ENCODE assay signal across 8 cellular contexts in genomic region chr13:99655351-99656091, GRCh38. TPM values are rescaled to one million over a fixed set of nuclear protein-coding genes. Genes with fewer than 3 reads are reported as not detected.
DNase-seq lines count a peak whose midpoint lies in the region; ATAC-seq and TF ChIP-seq lines count a peak whose summit lies in the region.

No MANE protein-coding gene starts in this region.

- no peaks in the 10 kb centered on the region for H3K79me2 ChIP-seq in SK-N-SH (ENCODE audit: insufficient read depth)

- ATAC-seq in SK-N-SH treated with all-trans-retinoic acid at 6 μM for 48 hours (no peak), GM18867 (IDR thresholded peaks at IDR 0.05; ENCODE audit: unreplicated experiment) (no peak)
- peak; percentile 45 to 50 for ATAC-seq in stimulated activated naive B cell treated with anti-CD40 and anti-IgM and Interleukin-4, amounts not matched to agents 10 μg/mL and 1 μg/mL and 100 μg/mL, for 72 hours (replicated peaks)

- H3K27ac Mint-ChIP-seq in stimulated activated naive B cell treated with anti-CD40 and anti-IgM and Interleukin-4, amounts not matched to agents 10 μg/mL and 1 μg/mL and 100 μg/mL, for 72 hours = peak overlapping the region; percentile 47

- no peak for TF ChIP-seq POLR2A in lower leg skin (IDR thresholded peaks at IDR 0.05)

- no peak overlapping the region; a peak in 1 of 4 replicates for H3K4me3 ChIP-seq in SK-N-SH (ENCODE audit: low read depth in 2 of 2, low read length in 1 of 2)
- no peak overlapping the region for H3K4me3 ChIP-seq in fibroblast of the aortic adventitia (ENCODE audit: low read depth, low read length)
- H3K4me3 ChIP-seq in lower leg skin (ENCODE audit: low read depth, poor library complexity, severe bottlenecking) = no peak overlapping the region

- peaks cover 0 to 12% of the 10 kb centered on the region in 2 donors for H3K27me3 Mint-ChIP-seq in stimulated activated naive B cell treated with anti-CD40 and anti-IgM and Interleukin-4, amounts not matched to agents 10 μg/mL and 1 μg/mL and 100 μg/mL, for 72 hours

- peaks cover 0 to 5% of the 10 kb centered on the region in 2 experiments; a peak in 3 of 4 replicates for H3K4me1 ChIP-seq in SK-N-SH (ENCODE audit: control insufficient read depth in 1 of 2, insufficient read depth in 2 of 2, low read depth in 1 of 2, low read length in 1 of 2)

- H3K27me3 ChIP-seq in SK-N-SH (ENCODE audit: insufficient read depth) = no peaks in the 10 kb centered on the region

- TF ChIP-seq EP300 in SK-N-SH (IDR thresholded peaks at IDR 0.05; ENCODE audit: borderline replicate concordance in 1 of 2, low read depth in 1 of 2, low read length in 1 of 2) = no peak

- H3K4me1 Mint-ChIP-seq in stimulated activated naive B cell treated with anti-CD40 and anti-IgM and Interleukin-4, amounts not matched to agents 10 μg/mL and 1 μg/mL and 100 μg/mL, for 72 hours = peaks cover 12 to 25% of the 10 kb centered on the region in 2 donors

- POLR2A ChIA-PET in SK-N-SH (lab: Yijun Ruan, JAX) = no interaction called here

- intact Hi-C loops in lower leg skin (cut with DNase I; ENCODE audit: low total_unique reads) = loop anchor here (10.0 kb wide), 1 partner anchor 859 kb away; no protein-coding TSS in a partner anchor

- H4K20me1 ChIP-seq in SK-N-SH (ENCODE audit: insufficient read depth) = no peaks in the 10 kb centered on the region

- DNase-seq in SK-N-SH (no peak), fibroblast of the aortic adventitia (ENCODE audit: low read depth) (peak; percentile 6), NCI-H187 treated with DMSO at 0.1 percent for 48 hours (lab: John Stamatoyannopoulos, UW) (no peak), lower leg skin (ENCODE audit: low spot score in 2 of 2) (no peak)
- peak; percentile 69 for DNase-seq in activated CD4-positive, alpha-beta T cell treated with anti-CD3 and anti-CD28 coated beads for 48 hours
- DNase-seq in stimulated activated naive B cell treated with anti-CD40 and anti-IgM and Interleukin-4, amounts not matched to agents 10 μg/mL and 1 μg/mL and 100 μg/mL, for 72 hours = no peak

- H3K4me2 ChIP-seq in SK-N-SH = no peak overlapping the region; the same call in 1 of the 2 replicates

- H2AFZ ChIP-seq in SK-N-SH (ENCODE audit: low read depth) = peak overlapping the region; percentile 71; the same call in 1 of the 2 replicates

- H3K9me3 ChIP-seq in SK-N-SH = no peaks in the 10 kb centered on the region

- no peaks in the 10 kb centered on the region for H3K9me2 ChIP-seq in SK-N-SH

- no peaks in the 10 kb centered on the region for H3F3A ChIP-seq in SK-N-SH (replicated peaks; ENCODE audit: insufficient read depth)

- no peak overlapping the region for H3K27ac ChIP-seq in SK-N-SH (ENCODE audit: low read depth in 2 of 2, low read length in 1 of 2)

- H3K36me3 ChIP-seq in SK-N-SH (replicated peaks in 1 of 2; ENCODE audit: control insufficient read depth in 1 of 2, insufficient read depth in 2 of 2, low read length in 1 of 2) = no peaks in the 10 kb centered on the region

- no peak for TF ChIP-seq RAD21 in SK-N-SH (IDR thresholded peaks at IDR 0.05; ENCODE audit: low read length)

- no peak overlapping the region for H3K9ac ChIP-seq in SK-N-SH

- CTCF ChIA-PET in SK-N-SH (lab: Yijun Ruan, JAX) = interaction anchor here (0.6 to 6.5 kb wide), 38 partner anchors 8 to 1472 kb away, joined by 3 to 107 read pairs (median 5); no protein-coding TSS in a partner anchor

- peak overlapping the region in 1 of 2 donors; percentile 25 for H3K4me3 Mint-ChIP-seq in stimulated activated naive B cell treated with anti-CD40 and anti-IgM and Interleukin-4, amounts not matched to agents 10 μg/mL and 1 μg/mL and 100 μg/mL, for 72 hours

- TF ChIP-seq CTCF in SK-N-SH (IDR thresholded peaks at IDR 0.05) = no peak
- no peak for TF ChIP-seq CTCF in fibroblast of the aortic adventitia (IDR thresholded peaks at IDR 0.05; ENCODE audit: insufficient read depth, low read length)
- no peak for TF ChIP-seq CTCF in lower leg skin (IDR thresholded peaks at IDR 0.05)

- WGBS in SK-N-SH (ENCODE audit: low lambda C conversion rate) = 59% methylated on average over 12 of the region's 17 CpGs
- 74 to 75% methylated on average over 17 of the region's 17 CpGs for WGBS in lower leg skin, 2 donors

- H3K36me3 Mint-ChIP-seq in stimulated activated naive B cell treated with anti-CD40 and anti-IgM and Interleukin-4, amounts not matched to agents 10 μg/mL and 1 μg/mL and 100 μg/mL, for 72 hours = no peaks in the 10 kb centered on the region

- H3K9me3 Mint-ChIP-seq in stimulated activated naive B cell treated with anti-CD40 and anti-IgM and Interleukin-4, amounts not matched to agents 10 μg/mL and 1 μg/mL and 100 μg/mL, for 72 hours = no peaks in the 10 kb centered on the region

TF ChIP-seq in SK-N-SH, 30 proteins besides CTCF, POLR2A, EP300 and RAD21:
- TF ChIP-seq POLR2AphosphoS5 (IDR thresholded peaks at IDR 0.05; ENCODE audit: low read depth, low read length) (no peak), PBX3 (IDR thresholded peaks at IDR 0.05) (no peak), FOSL2 (IDR thresholded peaks at IDR 0.05; ENCODE audit: borderline replicate concordance, low read depth) (no peak), MAX (IDR thresholded peaks at IDR 0.05; ENCODE audit: low read depth) (no peak)

TF ChIP-seq in SK-N-SH treated with all-trans-retinoic acid at 6 μM for 48 hours, 23 proteins besides CTCF, POLR2A, EP300 and RAD21:
- TF ChIP-seq PPARA (CRISPR knock-in tag; IDR thresholded peaks at IDR 0.05; ENCODE audit: borderline replicate concordance) (no peak), ZNF8 (CRISPR knock-in tag; IDR thresholded peaks at IDR 0.05) (no peak), RARB (CRISPR knock-in tag; IDR thresholded peaks at IDR 0.05) (no peak), CSRNP3 (CRISPR knock-in tag; IDR thresholded peaks at IDR 0.05) (no peak), ZFP30 (CRISPR knock-in tag; IDR thresholded peaks at IDR 0.05) (no peak), SNAI2 (CRISPR knock-in tag; IDR thresholded peaks at IDR 0.05) (no peak), ISL1 (CRISPR knock-in tag; IDR thresholded peaks at IDR 0.05) (no peak), ZNF70 (CRISPR knock-in tag; IDR thresholded peaks at IDR 0.05) (no peak), BACH2 (CRISPR knock-in tag; IDR thresholded peaks at IDR 0.05; ENCODE audit: borderline replicate concordance) (no peak), ZC3H10 (CRISPR knock-in tag; IDR thresholded peaks at IDR 0.05) (no peak), ARNTL (CRISPR knock-in tag; IDR thresholded peaks at IDR 0.05; ENCODE audit: borderline replicate concordance, low read depth) (no peak), ESRRG (CRISPR knock-in tag; IDR thresholded peaks at IDR 0.05) (no peak), CREB5 (CRISPR knock-in tag; IDR thresholded peaks at IDR 0.05; ENCODE audit: low read depth) (no peak), TCF4 (CRISPR knock-in tag; IDR thresholded peaks at IDR 0.05; ENCODE audit: borderline replicate concordance) (no peak), PATZ1 (CRISPR knock-in tag; IDR thresholded peaks at IDR 0.05; ENCODE audit: borderline replicate concordance) (no peak), GLIS3 (CRISPR knock-in tag; IDR thresholded peaks at IDR 0.05) (no peak)

RNA-seq across cellular contexts. Expression of gene CLYBL, which starts 49.0 kb away (rescaled TPM):
- polyA plus RNA-seq in SK-N-SH (2012; rRNA removed) = 4.7 and 6.3 TPM in 2 replicates
- 5.5 and 6.3 TPM in 2 replicates for polyA plus RNA-seq in SK-N-SH (2012; cell fraction: cytosol; rRNA removed)
- polyA plus RNA-seq in SK-N-SH (2012; cell fraction: nucleus; rRNA removed) = 5.0 and 7.8 TPM in 2 replicates
- 1.8 and 2.1 TPM in 2 replicates for total RNA-seq in fibroblast of the aortic adventitia (ENCODE audit: low replicate concordance)
- 1 to 10 TPM; 3.6 to 5.8 (median 4.4) TPM for total RNA-seq in lower leg skin

Comparison
In these comparisons a context has a peak if more than half of its experiments do, and no peak if none do; other contexts are left out.
1. DNase-seq: peak in activated CD4-positive, alpha-beta T cell treated with anti-CD3 and anti-CD28 coated beads for 48 hours (single experiment) and fibroblast of the aortic adventitia (single experiment); none in SK-N-SH (single experiment), stimulated activated naive B cell treated with anti-CD40 and anti-IgM and Interleukin-4, amounts not matched to agents 10 μg/mL and 1 μg/mL and 100 μg/mL, for 72 hours (single experiment), NCI-H187 treated with DMSO at 0.1 percent for 48 hours (single experiment) and lower leg skin (0 of 2).
2. ATAC-seq: peak in stimulated activated naive B cell treated with anti-CD40 and anti-IgM and Interleukin-4, amounts not matched to agents 10 μg/mL and 1 μg/mL and 100 μg/mL, for 72 hours (2 of 2); none in SK-N-SH treated with all-trans-retinoic acid at 6 μM for 48 hours (single experiment) and GM18867 (single experiment).